8 cellular contexts compared by ENCODE assay signal in the genomic region with DNA sequence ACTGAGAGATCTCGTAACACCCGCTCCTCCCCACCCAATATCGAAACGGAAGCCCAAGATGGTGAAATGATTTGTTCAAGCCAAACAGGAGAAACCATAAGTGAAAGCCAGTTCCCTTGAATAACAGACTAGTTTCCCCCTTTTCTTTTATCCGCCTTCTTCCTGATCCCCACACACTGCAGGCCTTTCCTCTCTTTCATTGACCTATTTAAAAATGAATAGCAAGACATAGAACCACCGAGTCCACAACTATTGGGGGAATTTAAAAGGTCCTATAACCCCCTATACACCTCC. TPM values are rescaled to one million over a fixed set of nuclear protein-coding genes. Genes with fewer than 3 reads are reported as not detected.
DNase-seq lines count a peak whose midpoint lies in the region; ATAC-seq and TF ChIP-seq lines count a peak whose summit lies in the region.

No MANE protein-coding gene starts in this region.

- DNase-seq in GM06990 (ENCODE audit: extremely low read depth, insufficient read length), result no peak
- DNase-seq in OCI-LY7 (ENCODE audit: low spot score), result no peak
- no peak for DNase-seq in epithelial cell of prostate (ENCODE audit: low read depth, low spot score)
- no peak for DNase-seq in 8988T
- DNase-seq in amygdala (lab: John Stamatoyannopoulos, UW), result no peak
- DNase-seq in NCI-H1092 treated with DMSO at 0.1 percent for 48 hours (lab: John Stamatoyannopoulos, UW), result no peak

- H3K9me2 ChIP-seq in OCI-LY7 (ENCODE audit: insufficient read depth, low read length), result no peaks in the 10 kb centered on the region

- ATAC-seq in GM21576 (IDR thresholded peaks at IDR 0.05; ENCODE audit: unreplicated experiment), result no peak

- BruUV-seq in OCI-LY7 (replicated peaks; lab: Mats Ljungman, UMichigan), result TSS peak; percentile 98

- H3K4me1 ChIP-seq in OCI-LY7 (ENCODE audit: insufficient read depth, low read length, poor library complexity, severe bottlenecking) (peaks cover 27% of the 10 kb centered on the region), parathyroid adenoma (peaks cover 26% of the 10 kb centered on the region)

- no peak overlapping the region for H3K9ac ChIP-seq in parathyroid adenoma

- H3K36me3 ChIP-seq in GM06990 (ENCODE audit: control insufficient read depth, insufficient read depth, low read length) (peaks cover 5% of the 10 kb centered on the region), OCI-LY7 (ENCODE audit: insufficient read depth, low read length) (peaks cover 31% of the 10 kb centered on the region), parathyroid adenoma (ENCODE audit: control insufficient read depth, insufficient read depth, low read length) (no peaks in the 10 kb centered on the region)

- H3K27ac ChIP-seq in OCI-LY7 (ENCODE audit: low read depth, low read length, poor library complexity, severe bottlenecking) (peak overlapping the region; percentile 77), epithelial cell of prostate (peak overlapping the region; percentile 83), parathyroid adenoma (peak overlapping the region; percentile 75)

- no peaks in the 10 kb centered on the region for H3K27me3 ChIP-seq in GM06990 (replicated peaks; ENCODE audit: control insufficient read depth, insufficient read depth, low read length)
- no peaks in the 10 kb centered on the region for H3K27me3 ChIP-seq in parathyroid adenoma (ENCODE audit: control insufficient read depth, insufficient read depth, low read length)

- peak overlapping the region; percentile 91 for H2AFZ ChIP-seq in OCI-LY7 (ENCODE audit: low read length)
- peak overlapping the region; percentile 71 for H2AFZ ChIP-seq in parathyroid adenoma

- peaks cover 15% of the 10 kb centered on the region; the same call in 1 of the 2 replicates for H4K20me1 ChIP-seq in OCI-LY7 (ENCODE audit: insufficient read depth, low read length)

- CTCF ChIA-PET in OCI-LY7 (lab: Charles Lee; ENCODE audit: unreplicated experiment), result no interaction called here

- intact Hi-C loops in OCI-LY7 (cut with micrococcal nuclease; ENCODE audit: unreplicated experiment), result loop anchor here (1.0 to 10.0 kb wide), 3 partner anchors 179 to 670 kb away; a partner anchor contains a TSS

- POLR2A ChIA-PET in OCI-LY7 (lab: Charles Lee), result interaction anchor here (0.9 to 1.6 kb wide), 3 partner anchors 11 to 344 kb away, joined by 3 to 8 read pairs (median 5); no protein-coding TSS in a partner anchor

- H3K79me2 ChIP-seq in OCI-LY7 (ENCODE audit: insufficient read depth, low read depth, low read length) (peaks cover 21% of the 10 kb centered on the region), parathyroid adenoma (peaks cover 5% of the 10 kb centered on the region)

- H3K4me2 ChIP-seq in OCI-LY7 (ENCODE audit: low read length) (peak overlapping the region; percentile 61), parathyroid adenoma (ENCODE audit: low read length) (peak overlapping the region; percentile 88)

- no peaks in the 10 kb centered on the region for H3K9me3 ChIP-seq in OCI-LY7 (ENCODE audit: low read length)
- H3K9me3 ChIP-seq in parathyroid adenoma (ENCODE audit: control insufficient read depth, low read length), result no peaks in the 10 kb centered on the region

- H3K4me3 ChIP-seq in GM06990 (replicated peaks; ENCODE audit: low read depth, low read length) (peak overlapping the region; percentile 61), OCI-LY7 (ENCODE audit: low read depth, low read length, poor library complexity, severe bottlenecking) (peak overlapping the region; percentile 87), parathyroid adenoma (ENCODE audit: low read depth, low read length) (peak overlapping the region; percentile 69)

- TF ChIP-seq CTCF in GM06990 (IDR thresholded peaks at IDR 0.05; ENCODE audit: insufficient read depth, low read length, poor library complexity, severe bottlenecking), result no peak
- no peak for TF ChIP-seq CTCF in OCI-LY7 (conservative IDR thresholded peaks at IDR 0.05; ENCODE audit: low read length)
- TF ChIP-seq CTCF in parathyroid adenoma (IDR thresholded peaks at IDR 0.05), result no peak

RNA-seq across cellular contexts. Expression of a gene that starts 0.4 kb away (rescaled TPM):
- total RNA-seq in OCI-LY7 (2014; rRNA removed; shearing (Covaris generic)), result 77.3 and 109 TPM in 2 replicates
- 78.5 and 80.0 TPM in 2 replicates for total RNA-seq in OCI-LY7 (2022)

RNA-seq across cellular contexts. Expression of a gene that starts 17.2 kb away (rescaled TPM):
- total RNA-seq in OCI-LY7 (2014; rRNA removed; shearing (Covaris generic)), result 0.16 and 1.1 TPM in 2 replicates
- 0.96 and 1.3 TPM in 2 replicates for total RNA-seq in OCI-LY7 (2022)

RNA-seq across cellular contexts. Expression of a gene that starts 25.2 kb away (rescaled TPM):
- not detected in 2 replicates for total RNA-seq in OCI-LY7 (2014; rRNA removed; shearing (Covaris generic))
- not detected in 2 replicates for total RNA-seq in OCI-LY7 (2022)
